ENCODE assay signal across 12 cellular contexts in the genomic region with DNA sequence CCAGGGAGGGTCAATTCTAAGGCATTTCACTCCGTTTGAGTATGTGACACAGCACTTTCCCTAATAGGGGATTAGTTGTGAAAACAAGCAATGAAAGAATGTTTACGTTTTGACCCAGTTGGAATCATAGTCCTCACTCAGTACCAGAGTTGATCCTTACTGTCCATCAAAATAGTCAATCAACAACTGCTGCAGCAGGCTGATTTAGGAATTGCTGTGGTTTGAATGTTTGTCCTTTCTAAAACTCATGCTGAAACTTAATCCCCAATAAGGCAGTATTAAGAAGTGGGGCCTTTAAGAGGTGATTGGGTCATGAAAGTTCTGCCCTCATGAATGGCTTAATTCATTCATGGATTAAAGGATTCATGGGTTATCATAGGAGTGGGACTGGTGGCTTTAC.
"Had no signal": no experiment of that assay in that cellular context is flagged by ENCODE, and none has a peak within 500 bp of the region (broad histone marks: within the 10 kb centered on the region; RNA-seq: fewer than 3 reads in every experiment).

No MANE protein-coding gene starts in this region.

- H3K9me3 ChIP-seq: mucosa of descending colon had no signal

- DNase-seq: activated CD4-positive, alpha-beta T cell treated with anti-CD3 and anti-CD28 coated beads, Interleukin-2, amount 10 ng/mL, durations not matched to agents 24 days and 14 days; activated naive CD4-positive, alpha-beta T cell treated with Interleukin-2 at 50 U/mL for 16 hours; glutamatergic neuron; left colon; mucosa of descending colon; naive thymus-derived CD8-positive, alpha-beta T cell; trophoblast cell had no signal

- H3K27ac Mint-ChIP-seq: activated CD4-positive, alpha-beta T cell treated with anti-CD3 and anti-CD28 coated beads, Interleukin-2, amount 10 ng/mL, durations not matched to agents 24 days and 14 days; WTC11 had no signal

- H3K4me3 Mint-ChIP-seq: activated CD4-positive, alpha-beta T cell treated with anti-CD3 and anti-CD28 coated beads, Interleukin-2, amount 10 ng/mL, durations not matched to agents 24 days and 14 days; central memory CD8-positive, alpha-beta T cell; naive thymus-derived CD8-positive, alpha-beta T cell; WTC11 had no signal

- ATAC-seq: esophagus mucosa; left colon; mucosa of descending colon; naive thymus-derived CD8-positive, alpha-beta T cell; SK-N-SH treated with all-trans-retinoic acid at 6 μM for 48 hours; WTC11 had no signal

- H3K36me3 Mint-ChIP-seq: brain; naive thymus-derived CD8-positive, alpha-beta T cell; WTC11 had no signal

- H3K9me3 Mint-ChIP-seq: activated CD4-positive, alpha-beta T cell treated with anti-CD3 and anti-CD28 coated beads, Interleukin-2, amount 10 ng/mL, durations not matched to agents 24 days and 14 days; brain; central memory CD8-positive, alpha-beta T cell; WTC11 had no signal

- H3K4me3 ChIP-seq: mucosa of descending colon had no signal

- H3K27me3 Mint-ChIP-seq: central memory CD8-positive, alpha-beta T cell; naive thymus-derived CD8-positive, alpha-beta T cell had no signal
